In the genomic region with DNA sequence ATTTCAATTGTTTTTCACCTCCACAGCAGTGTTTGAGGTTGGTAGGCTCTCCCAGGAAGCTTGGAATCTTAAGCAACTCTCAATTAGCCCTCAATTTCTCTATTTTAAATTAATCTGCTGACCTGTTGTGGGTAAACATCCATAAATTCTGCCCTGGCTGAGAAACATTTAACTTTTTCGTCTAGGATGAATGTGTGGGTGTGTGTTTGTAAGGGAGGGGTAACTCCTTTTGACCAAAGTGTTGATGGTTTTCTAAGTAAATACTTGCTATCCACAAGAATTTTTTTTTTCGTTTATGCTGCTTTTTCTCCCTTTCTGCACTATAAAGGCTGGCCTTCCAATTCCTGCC, we compare ENCODE assay signal across 8 cellular contexts. TPM values are rescaled to one million over a fixed set of nuclear protein-coding genes. Genes with fewer than 3 reads are reported as not detected.
A peak's percentile ranks its signal among the peaks of the same experiment; 100 is the strongest.
DNase-seq lines count a peak whose midpoint lies in the region; ATAC-seq and TF ChIP-seq lines count a peak whose summit lies in the region.

No MANE protein-coding gene starts in this region.

- peak overlapping the region; percentile 87 for H3K9ac ChIP-seq in SK-N-MC (ENCODE audit: insufficient read length)

- H3K4me3 ChIP-seq in SK-N-MC (peak overlapping the region; percentile 83), fibroblast of mammary gland (ENCODE audit: control insufficient read depth, low read depth, low read length) (peak overlapping the region; percentile 84), prostate gland (peak overlapping the region; percentile 63 to 85)

- H3K27ac ChIP-seq in SK-N-MC (no peak overlapping the region; the same call in 1 of the 2 replicates), prostate gland (peak overlapping the region; percentile 86 to 97)

- ATAC-seq in GM18520 (IDR thresholded peaks at IDR 0.05; ENCODE audit: unreplicated experiment) (no peak), GM21423 (IDR thresholded peaks at IDR 0.05; ENCODE audit: unreplicated experiment) (no peak)

- H3K9me3 ChIP-seq in SK-N-MC (ENCODE audit: low read depth, low read length) = no peaks in the 10 kb centered on the region
- H3K9me3 ChIP-seq in prostate gland = no peaks in the 10 kb centered on the region

- no peak for TF ChIP-seq POLR2A in prostate gland (IDR thresholded peaks at IDR 0.05)

- DNase-seq in GM03348 (ENCODE audit: low spot score) (peak; percentile 26), SK-N-MC (ENCODE audit: low read depth, low spot score) (no peak), fibroblast of mammary gland (ENCODE audit: low read depth) (peak; percentile 25), prostate gland (ENCODE audit: low spot score) (no peak), NCI-H1417 treated with DMSO at 0.1 percent for 48 hours (lab: John Stamatoyannopoulos, UW) (no peak), C1 segment of cervical spinal cord (lab: John Stamatoyannopoulos, UW) (no peak)

- intact Hi-C loops in prostate gland (cut with DNase I) = loop anchor here (10.0 kb wide), 2 partner anchors 80 to 240 kb away; a partner anchor contains a TSS

- WGBS in prostate gland = 0% methylated on average over 2 of the region's 2 CpGs

- no peak for TF ChIP-seq CTCF in fibroblast of mammary gland (conservative IDR thresholded peaks at IDR 0.05; ENCODE audit: control insufficient read depth, insufficient read depth, low read depth, low read length)
- no peak for TF ChIP-seq CTCF in prostate gland (IDR thresholded peaks at IDR 0.05)

- H3K27me3 ChIP-seq in prostate gland (replicated peaks; ENCODE audit: insufficient read depth) = no peaks in the 10 kb centered on the region

- H3K36me3 ChIP-seq in SK-N-MC (ENCODE audit: insufficient read depth, low read length) = no peaks in the 10 kb centered on the region; the same call in 1 of the 2 replicates
- peaks cover 0 to 8% of the 10 kb centered on the region in 2 donors for H3K36me3 ChIP-seq in prostate gland

- H3K4me1 ChIP-seq in prostate gland (replicated peaks) = no peaks in the 10 kb centered on the region

RNA-seq across cellular contexts. Expression of a gene that starts 1.0 kb away (rescaled TPM):
- total RNA-seq in prostate gland = 10 to 100 TPM; 38.6 to 44.3 TPM

Comparison
In these comparisons a context has a peak if more than half of its experiments do, and no peak if none do; other contexts are left out.
1. DNase-seq: peak in GM03348 (single experiment) and fibroblast of mammary gland (single experiment); none in SK-N-MC (single experiment), prostate gland (single experiment), NCI-H1417 treated with DMSO at 0.1 percent for 48 hours (single experiment) and C1 segment of cervical spinal cord (0 of 14).
2. Peak in every context shown above with its lines, with median percentiles within 50 percentile points of each other: H3K4me3 ChIP-seq.